Comparison of ENCODE assay signal across 1 cellular context in genomic region chr2:167212054-167212648, GRCh38.
TF ChIP-seq lines count a peak whose summit lies in the region.

No MANE protein-coding gene starts in this region.

TF ChIP-seq in HepG2, 621 proteins besides CTCF, POLR2A, EP300 and RAD21 (continued from another document):
- no peak for TF ChIP-seq ZGPAT (CRISPR knock-in tag; IDR thresholded peaks at IDR 0.05)
- TF ChIP-seq GATA4 (IDR thresholded peaks at IDR 0.05; ENCODE audit: borderline replicate concordance, low read depth): no peak
- TF ChIP-seq GMEB1 (CRISPR knock-in tag; IDR thresholded peaks at IDR 0.05; ENCODE audit: borderline replicate concordance): no peak
- no peak for TF ChIP-seq ISX (CRISPR knock-in tag; conservative IDR thresholded peaks at IDR 0.05)
- no peak for TF ChIP-seq ZNF205 (CRISPR knock-in tag; IDR thresholded peaks at IDR 0.05)
- no peak for TF ChIP-seq STAT6 (CRISPR knock-in tag; IDR thresholded peaks at IDR 0.05; ENCODE audit: borderline replicate concordance)
- TF ChIP-seq RELA (CRISPR knock-in tag; IDR thresholded peaks at IDR 0.05): no peak
- peak in 1 of 2 experiments; percentile 8; a peak in 1 of 4 replicates for TF ChIP-seq ATF4 (CRISPR knock-in tag; IDR thresholded peaks at IDR 0.05)
- TF ChIP-seq ZFAT (CRISPR knock-in tag; conservative IDR thresholded peaks at IDR 0.05): no peak
- no peak for TF ChIP-seq PHF8 (CRISPR knock-in tag; IDR thresholded peaks at IDR 0.05)
- TF ChIP-seq ZNF878 (CRISPR knock-in tag; IDR thresholded peaks at IDR 0.05): no peak
- no peak for TF ChIP-seq ZNF251 (CRISPR knock-in tag; IDR thresholded peaks at IDR 0.05)
- no peak for TF ChIP-seq CAMTA2 (CRISPR knock-in tag; IDR thresholded peaks at IDR 0.05; ENCODE audit: borderline replicate concordance)
- TF ChIP-seq STAG1 (CRISPR knock-in tag; IDR thresholded peaks at IDR 0.05): peak; percentile 81
- TF ChIP-seq ZNF577 (CRISPR knock-in tag; IDR thresholded peaks at IDR 0.05; ENCODE audit: borderline replicate concordance, low read depth): no peak
- no peak for TF ChIP-seq SP140L (CRISPR knock-in tag; IDR thresholded peaks at IDR 0.05; ENCODE audit: borderline replicate concordance)
- TF ChIP-seq GATAD1 (CRISPR knock-in tag; IDR thresholded peaks at IDR 0.05): no peak
- no peak for TF ChIP-seq ZFP91 (CRISPR knock-in tag; IDR thresholded peaks at IDR 0.05; ENCODE audit: borderline replicate concordance)
- TF ChIP-seq ZNF816 (CRISPR knock-in tag; IDR thresholded peaks at IDR 0.05; ENCODE audit: borderline replicate concordance): peak; percentile 31; the same call in 1 of the 2 replicates
- TF ChIP-seq ZNF343 (CRISPR knock-in tag; IDR thresholded peaks at IDR 0.05): no peak
- TF ChIP-seq IKZF4 (CRISPR knock-in tag; IDR thresholded peaks at IDR 0.05; ENCODE audit: borderline replicate concordance, low read depth, not compliant biosample characterization): no peak
- no peak for TF ChIP-seq ZNF841 (CRISPR knock-in tag; IDR thresholded peaks at IDR 0.05; ENCODE audit: borderline replicate concordance)
- peak; percentile 18; the same call in 1 of the 2 replicates for TF ChIP-seq ARID5B (CRISPR knock-in tag; IDR thresholded peaks at IDR 0.05)
- no peak for TF ChIP-seq ZKSCAN1 (IDR thresholded peaks at IDR 0.05; ENCODE audit: low read length)
- TF ChIP-seq ZNF720 (CRISPR knock-in tag; IDR thresholded peaks at IDR 0.05): no peak
- TF ChIP-seq HIC2 (CRISPR knock-in tag; IDR thresholded peaks at IDR 0.05; ENCODE audit: low read depth): no peak
- no peak for TF ChIP-seq KAT2B (IDR thresholded peaks at IDR 0.05; ENCODE audit: borderline replicate concordance, low read depth, low read length)
- no peak for TF ChIP-seq ZBTB43 (CRISPR knock-in tag; conservative IDR thresholded peaks at IDR 0.05)
